9 cellular contexts compared by ENCODE assay signal in genomic region chr17:57868007-57868774, GRCh38. TPM values are rescaled to one million over a fixed set of nuclear protein-coding genes. Genes with fewer than 3 reads are reported as not detected.
DNase-seq lines count a peak whose midpoint lies in the region; ATAC-seq and TF ChIP-seq lines count a peak whose summit lies in the region.
"Had no signal": no experiment of that assay in that cellular context is flagged by ENCODE, and none has a peak within 500 bp of the region (broad histone marks: within the 10 kb centered on the region; RNA-seq: fewer than 3 reads in every experiment).

No MANE protein-coding gene starts in this region.

- H3K27ac ChIP-seq in KOPT-K1 (ENCODE audit: low read depth, low read length, poor library complexity, severe bottlenecking) = peak overlapping the region; percentile 70
- H3K27ac ChIP-seq in gastroesophageal sphincter = peak overlapping the region; percentile 68 to 99 (median 94)
- H3K27ac ChIP-seq: C4-2B had no signal

- no peak overlapping the region for H3K4me3 ChIP-seq in gastroesophageal sphincter

- WGBS in gastroesophageal sphincter (ENCODE audit: low coverage in 1 of 2), 2 donors = 3 to 9% methylated on average over 10 to 12 of the region's 18 CpGs

- H3K36me3 Mint-ChIP-seq in WTC11 = no peaks in the 10 kb centered on the region; the same call in 1 of the 2 replicates

- 0 out of 2 replicates have a peak overlapping the region, but pooled peaks have one; percentile 49 for H3K27ac Mint-ChIP-seq in WTC11

- TF ChIP-seq EP300 in gastroesophageal sphincter (IDR thresholded peaks at IDR 0.05) = no peak

- H3K27me3 Mint-ChIP-seq in WTC11 (ENCODE audit: low read depth) = peaks cover 6% of the 10 kb centered on the region

- peaks cover 47% of the 10 kb centered on the region for H3K4me1 Mint-ChIP-seq in WTC11

- POLR2A ChIA-PET in WTC11 (lab: Charles Lee) = interaction anchor here (1.0 kb wide), 1 partner anchor 24 kb away, joined by 3 read pairs; no protein-coding TSS in a partner anchor

- no peak for TF ChIP-seq POLR2A in gastroesophageal sphincter (IDR thresholded peaks at IDR 0.05)

- ATAC-seq in GM21576 (IDR thresholded peaks at IDR 0.05; ENCODE audit: unreplicated experiment) = peak; percentile 73
- ATAC-seq in WTC11 = peak; percentile 89
- ATAC-seq in gastroesophageal sphincter = peak; percentile 94

- no peaks in the 10 kb centered on the region for H3K9me3 ChIP-seq in KOPT-K1 (ENCODE audit: insufficient read depth, low read length, poor library complexity, severe bottlenecking)
- H3K9me3 ChIP-seq in gastroesophageal sphincter = no peaks in the 10 kb centered on the region

- CTCF ChIA-PET in WTC11 (lab: Charles Lee) = interaction anchor here (0.7 to 4.4 kb wide), 18 partner anchors 9 to 227 kb away, joined by 3 to 18 read pairs (median 7); partner anchors contain the start of genes CUEDC1, MRPS23 and SRSF1

- no peak overlapping the region for H3K4me3 Mint-ChIP-seq in WTC11

- no peaks in the 10 kb centered on the region for H3K27me3 ChIP-seq in gastroesophageal sphincter

- H3K9me3 Mint-ChIP-seq in WTC11 = no peaks in the 10 kb centered on the region

- H3K36me3 ChIP-seq in KOPT-K1 (ENCODE audit: insufficient read depth, low read length) (no peaks in the 10 kb centered on the region), gastroesophageal sphincter (peaks cover 0 to 74% of the 10 kb centered on the region in 2 donors)

- peak in 2 of 3 experiments; percentile 17 to 20 for DNase-seq in NCI-H1417 (lab: John Stamatoyannopoulos, UW)
- no peak for DNase-seq in NCI-H1417 treated with DMSO at 0.1 percent for 48 hours (lab: John Stamatoyannopoulos, UW)
- peak; percentile 76 for DNase-seq in WTC11 (ENCODE audit: low spot score)
- DNase-seq in pons (ENCODE audit: low spot score) = peak; percentile 71
- no peak for DNase-seq in foreskin melanocyte

- H3K4me1 ChIP-seq in gastroesophageal sphincter = peaks cover 3 to 80% (median 35%) of the 10 kb centered on the region in 3 donors

- TF ChIP-seq CTCF in WTC11 (IDR thresholded peaks at IDR 0.05) (peak; percentile 23), gastroesophageal sphincter (IDR thresholded peaks at IDR 0.05) (peak in 3 of 4 experiments; percentile 70 to 75 (median 72))

TF ChIP-seq in WTC11, 78 proteins besides CTCF, POLR2A, EP300 and RAD21 (continues in another document):
- TF ChIP-seq TCF7 (CRISPR knock-in tag; IDR thresholded peaks at IDR 0.05; ENCODE audit: low read depth) (no peak), ESRRA (CRISPR knock-in tag; IDR thresholded peaks at IDR 0.05; ENCODE audit: borderline replicate concordance) (no peak), FOXP4 (CRISPR knock-in tag; IDR thresholded peaks at IDR 0.05) (no peak), CREM (CRISPR knock-in tag; IDR thresholded peaks at IDR 0.05) (no peak), ZMAT4 (CRISPR knock-in tag; IDR thresholded peaks at IDR 0.05) (no peak), AFF4 (CRISPR knock-in tag; IDR thresholded peaks at IDR 0.05; ENCODE audit: borderline replicate concordance) (no peak), ZNF138 (CRISPR knock-in tag; conservative IDR thresholded peaks at IDR 0.05) (no peak), PRDM15 (CRISPR knock-in tag; IDR thresholded peaks at IDR 0.05) (no peak), FOXJ3 (CRISPR knock-in tag; IDR thresholded peaks at IDR 0.05; ENCODE audit: borderline replicate concordance) (no peak), SMAD4 (CRISPR knock-in tag; IDR thresholded peaks at IDR 0.05) (no peak), PRRX2 (CRISPR knock-in tag; IDR thresholded peaks at IDR 0.05) (no peak), CDX4 (CRISPR knock-in tag; IDR thresholded peaks at IDR 0.05; ENCODE audit: borderline replicate concordance) (no peak), TP53 (CRISPR knock-in tag; IDR thresholded peaks at IDR 0.05) (no peak), ZNF121 (CRISPR knock-in tag; IDR thresholded peaks at IDR 0.05) (peak; percentile 51; the same call in 1 of the 2 replicates), ZNF232 (CRISPR knock-in tag; IDR thresholded peaks at IDR 0.05) (no peak), EMX1 (CRISPR knock-in tag; IDR thresholded peaks at IDR 0.05) (no peak)

RNA-seq across cellular contexts. Expression of gene MRPS23, which starts 18.3 kb away (rescaled TPM):
- total RNA-seq in WTC11 (2021) = 57.9 to 65.3 TPM (median 58.1 TPM) in 3 replicates
- total RNA-seq in gastroesophageal sphincter = 10 to 100 TPM; 23.0 to 24.8 (median 24.5) TPM

Comparison
In these comparisons a context has a peak if more than half of its experiments do, and no peak if none do; other contexts are left out.
1. DNase-seq: peak in NCI-H1417 (2 of 3), WTC11 (single experiment) and pons (single experiment); none in NCI-H1417 treated with DMSO at 0.1 percent for 48 hours (single experiment) and foreskin melanocyte (single experiment).
2. Peak in every context shown above with its lines, with median percentiles within 50 percentile points of each other: ATAC-seq.